ENCODE assay signal across 1 cellular context in the genomic region with DNA sequence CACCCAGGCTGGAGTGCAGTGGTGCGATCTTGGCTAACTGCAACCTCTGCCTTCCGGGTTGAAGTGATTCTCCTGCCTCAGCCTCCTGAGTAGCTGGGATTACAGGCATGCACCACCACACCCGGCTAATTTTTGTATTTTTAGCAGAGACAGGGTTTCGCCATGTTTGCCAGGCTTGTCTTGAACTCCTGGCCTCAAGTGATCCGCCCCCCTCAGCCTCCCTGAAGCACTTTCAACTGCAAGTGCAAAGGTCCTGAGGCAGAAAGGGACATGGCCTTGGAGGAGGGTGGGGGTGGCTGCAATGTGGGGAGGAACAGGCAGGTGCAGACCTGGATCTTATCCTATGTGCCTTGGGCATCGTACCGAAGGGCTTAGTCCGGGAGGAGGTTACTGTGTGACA. TPM values are rescaled to one million over a fixed set of nuclear protein-coding genes. Genes with fewer than 3 reads are reported as not detected.
"Had no signal": no experiment of that assay in that cellular context is flagged by ENCODE, and none has a peak within 500 bp of the region (broad histone marks: within the 10 kb centered on the region; RNA-seq: fewer than 3 reads in every experiment).

No MANE protein-coding gene starts in this region.

RNA-seq across cellular contexts. Expression of a gene that starts 27.3 kb away (rescaled TPM):
- total RNA-seq: M059J had no signal
